In the genomic region with DNA sequence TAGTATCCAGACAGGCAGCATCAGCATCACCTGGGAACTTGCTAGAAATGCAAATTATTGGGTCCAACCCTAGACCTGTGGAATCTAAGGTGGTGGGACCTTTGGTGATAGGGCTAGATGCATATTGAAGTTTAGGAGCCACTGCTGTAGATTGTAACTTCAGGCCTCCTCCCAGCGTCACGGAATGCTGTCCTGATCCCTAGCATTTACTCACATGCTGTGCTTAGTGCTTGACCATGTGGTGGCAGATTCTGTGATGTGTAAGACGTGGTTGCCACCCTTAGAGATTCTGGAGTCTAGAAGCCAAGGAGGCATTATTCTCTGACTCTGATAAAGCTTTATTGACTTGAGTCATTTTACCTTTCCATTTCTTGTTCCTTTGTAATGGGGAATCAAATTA, we compare ENCODE assay signal across 1 cellular context.
TF ChIP-seq lines count a peak whose summit lies in the region.

No MANE protein-coding gene starts in this region.

TF ChIP-seq in SK-N-SH treated with all-trans-retinoic acid at 6 μM for 48 hours, 23 proteins besides CTCF, POLR2A, EP300 and RAD21 (continued from another document):
- TF ChIP-seq, protein P1, sequence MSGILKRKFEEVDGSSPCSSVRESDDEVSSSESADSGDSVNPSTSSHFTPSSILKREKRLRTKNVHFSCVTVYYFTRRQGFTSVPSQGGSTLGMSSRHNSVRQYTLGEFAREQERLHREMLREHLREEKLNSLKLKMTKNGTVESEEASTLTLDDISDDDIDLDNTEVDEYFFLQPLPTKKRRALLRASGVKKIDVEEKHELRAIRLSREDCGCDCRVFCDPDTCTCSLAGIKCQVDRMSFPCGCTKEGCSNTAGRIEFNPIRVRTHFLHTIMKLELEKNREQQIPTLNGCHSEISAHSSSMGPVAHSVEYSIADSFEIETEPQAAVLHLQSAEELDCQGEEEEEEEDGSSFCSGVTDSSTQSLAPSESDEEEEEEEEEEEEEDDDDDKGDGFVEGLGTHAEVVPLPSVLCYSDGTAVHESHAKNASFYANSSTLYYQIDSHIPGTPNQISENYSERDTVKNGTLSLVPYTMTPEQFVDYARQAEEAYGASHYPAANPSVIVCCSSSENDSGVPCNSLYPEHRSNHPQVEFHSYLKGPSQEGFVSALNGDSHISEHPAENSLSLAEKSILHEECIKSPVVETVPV (CRISPR knock-in tag; IDR thresholded peaks at IDR 0.05) = no peak
- TF ChIP-seq SNAI2 (CRISPR knock-in tag; IDR thresholded peaks at IDR 0.05) = no peak
- no peak for TF ChIP-seq TCF4 (CRISPR knock-in tag; IDR thresholded peaks at IDR 0.05; ENCODE audit: borderline replicate concordance)
- TF ChIP-seq, protein P2, sequence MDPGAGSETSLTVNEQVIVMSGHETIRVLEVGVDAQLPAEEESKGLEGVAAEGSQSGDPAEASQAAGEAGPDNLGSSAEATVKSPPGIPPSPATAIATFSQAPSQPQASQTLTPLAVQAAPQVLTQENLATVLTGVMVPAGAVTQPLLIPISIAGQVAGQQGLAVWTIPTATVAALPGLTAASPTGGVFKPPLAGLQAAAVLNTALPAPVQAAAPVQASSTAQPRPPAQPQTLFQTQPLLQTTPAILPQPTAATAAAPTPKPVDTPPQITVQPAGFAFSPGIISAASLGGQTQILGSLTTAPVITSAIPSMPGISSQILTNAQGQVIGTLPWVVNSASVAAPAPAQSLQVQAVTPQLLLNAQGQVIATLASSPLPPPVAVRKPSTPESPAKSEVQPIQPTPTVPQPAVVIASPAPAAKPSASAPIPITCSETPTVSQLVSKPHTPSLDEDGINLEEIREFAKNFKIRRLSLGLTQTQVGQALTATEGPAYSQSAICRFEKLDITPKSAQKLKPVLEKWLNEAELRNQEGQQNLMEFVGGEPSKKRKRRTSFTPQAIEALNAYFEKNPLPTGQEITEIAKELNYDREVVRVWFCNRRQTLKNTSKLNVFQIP (CRISPR knock-in tag; IDR thresholded peaks at IDR 0.05; ENCODE audit: borderline replicate concordance, low read depth) = no peak
